In the genomic region with DNA sequence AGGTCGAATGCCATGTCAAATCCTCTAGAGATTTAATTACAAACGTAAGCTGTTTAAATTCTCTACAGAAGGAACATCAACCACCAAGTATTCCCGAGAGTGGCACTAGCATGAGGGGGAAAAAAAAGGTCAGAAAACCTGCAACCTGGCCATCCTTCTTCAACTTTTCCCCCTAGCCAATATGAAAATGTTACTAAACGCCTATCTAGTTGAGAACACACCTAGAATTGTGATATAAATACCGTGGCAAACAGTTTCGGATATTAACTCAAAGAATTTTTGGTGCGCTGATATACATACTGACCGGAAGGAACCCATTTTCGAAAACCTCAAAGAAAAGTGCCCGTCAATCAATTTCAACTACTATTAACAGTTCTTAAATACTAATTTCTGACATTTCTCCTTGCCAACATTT, we compare ENCODE assay signal across 8 cellular contexts.
A peak's percentile ranks its signal among the peaks of the same experiment; 100 is the strongest.
DNase-seq lines count a peak whose midpoint lies in the region; ATAC-seq and TF ChIP-seq lines count a peak whose summit lies in the region.

No MANE protein-coding gene starts in this region.

- peak overlapping the region; percentile 96 for H3K4me3 Mint-ChIP-seq in stimulated activated effector memory CD8-positive, alpha-beta T cell treated with anti-CD3 and anti-CD28 coated beads, Interleukin-12 subunit alpha, Interleukin-12 subunit beta, amount 100 ng/mL, for 72 hours

- H3K9me3 Mint-ChIP-seq in stimulated activated effector memory CD8-positive, alpha-beta T cell treated with anti-CD3 and anti-CD28 coated beads, Interleukin-12 subunit alpha, Interleukin-12 subunit beta, amount 100 ng/mL, for 72 hours, result no peaks in the 10 kb centered on the region

- no peak for ATAC-seq in stimulated activated effector memory CD8-positive, alpha-beta T cell treated with anti-CD3 and anti-CD28 coated beads, Interleukin-12 subunit alpha, Interleukin-12 subunit beta, amount 100 ng/mL, for 72 hours
- ATAC-seq in GM21737 (IDR thresholded peaks at IDR 0.05; ENCODE audit: unreplicated experiment) (no peak), HG03442 (IDR thresholded peaks at IDR 0.05; ENCODE audit: unreplicated experiment) (no peak), HG03175 (IDR thresholded peaks at IDR 0.05; ENCODE audit: unreplicated experiment) (no peak)

- H3K36me3 Mint-ChIP-seq in stimulated activated effector memory CD8-positive, alpha-beta T cell treated with anti-CD3 and anti-CD28 coated beads, Interleukin-12 subunit alpha, Interleukin-12 subunit beta, amount 100 ng/mL, for 72 hours, result peaks cover 76% of the 10 kb centered on the region

- peaks cover 45% of the 10 kb centered on the region for H3K4me1 Mint-ChIP-seq in stimulated activated effector memory CD8-positive, alpha-beta T cell treated with anti-CD3 and anti-CD28 coated beads, Interleukin-12 subunit alpha, Interleukin-12 subunit beta, amount 100 ng/mL, for 72 hours

- DNase-seq in DMS 273 (lab: John Stamatoyannopoulos, UW; ENCODE audit: unreplicated experiment) (peak; percentile 49), DMS 273 treated with DMSO at 0.1 percent for 48 hours (lab: John Stamatoyannopoulos, UW) (no peak), glomerular visceral epithelial cell (ENCODE audit: extremely low spot score) (peak; percentile 23)
- no peak for DNase-seq in stimulated activated effector memory CD8-positive, alpha-beta T cell treated with anti-CD3 and anti-CD28 coated beads, Interleukin-12 subunit alpha, Interleukin-12 subunit beta, amount 100 ng/mL, for 72 hours (ENCODE audit: low spot score in 2 of 2)

- peak overlapping the region; percentile 100 for H3K27ac Mint-ChIP-seq in stimulated activated effector memory CD8-positive, alpha-beta T cell treated with anti-CD3 and anti-CD28 coated beads, Interleukin-12 subunit alpha, Interleukin-12 subunit beta, amount 100 ng/mL, for 72 hours

- peak overlapping the region; percentile 89 for H3K27ac ChIP-seq in VCaP

- no peak for TF ChIP-seq CTCF in VCaP (conservative IDR thresholded peaks at IDR 0.05)

Comparison
In these comparisons a context has a peak if more than half of its experiments do, and no peak if none do; other contexts are left out.
1. DNase-seq: peak in DMS 273 (single experiment) and glomerular visceral epithelial cell (single experiment); none in DMS 273 treated with DMSO at 0.1 percent for 48 hours (single experiment) and stimulated activated effector memory CD8-positive, alpha-beta T cell treated with anti-CD3 and anti-CD28 coated beads, Interleukin-12 subunit alpha, Interleukin-12 subunit beta, amount 100 ng/mL, for 72 hours (0 of 2).